8 cellular contexts compared by ENCODE assay signal in the genomic region with DNA sequence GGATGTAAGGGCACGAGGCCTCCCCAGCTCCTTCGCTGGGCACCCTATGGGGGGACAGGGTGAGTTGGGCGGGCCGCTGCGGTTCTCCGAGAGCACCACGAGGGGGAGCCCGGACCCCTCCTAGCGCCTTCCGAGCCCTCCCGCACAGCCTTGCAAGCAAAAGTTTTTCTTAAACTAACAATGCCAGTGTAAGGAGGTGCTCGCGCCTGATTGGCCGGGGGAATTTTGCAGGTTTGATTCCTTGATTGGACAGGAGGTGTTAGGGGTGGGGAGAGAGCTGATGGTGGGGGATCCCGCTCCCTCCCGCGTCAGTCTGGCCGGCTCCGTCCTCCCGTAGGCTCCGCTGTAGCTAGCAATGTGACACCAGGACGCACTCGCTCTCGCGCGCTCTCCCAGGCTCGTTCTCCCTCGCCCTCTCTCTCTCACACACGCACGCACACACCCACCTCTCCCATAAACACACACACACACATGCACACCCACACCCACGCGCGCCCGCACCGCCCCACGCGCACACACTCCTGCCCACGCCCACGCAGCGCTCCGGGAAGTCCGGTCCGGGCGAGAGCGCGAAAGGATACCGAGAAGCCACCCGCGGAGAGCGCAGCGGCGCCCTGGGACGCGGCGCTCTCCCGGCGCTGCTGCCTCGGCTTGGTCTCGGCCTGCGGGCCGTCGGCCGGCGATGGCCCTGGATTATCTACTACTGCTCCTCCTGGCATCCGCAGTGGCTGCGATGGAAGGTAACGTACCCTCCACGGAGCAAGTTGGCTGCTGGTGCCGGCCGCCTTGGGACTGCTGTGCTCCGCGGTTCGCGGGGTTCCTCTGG. TPM values are rescaled to one million over a fixed set of nuclear protein-coding genes. Genes with fewer than 3 reads are reported as not detected.
A peak's percentile ranks its signal among the peaks of the same experiment; 100 is the strongest.
DNase-seq lines count a peak whose midpoint lies in the region; ATAC-seq and TF ChIP-seq lines count a peak whose summit lies in the region.

A gene (plus strand): TSS at position 311 of the 826 bp plus-strand sequence.

- H3K36me3 ChIP-seq in iPS DF 6.9 (ENCODE audit: control insufficient read depth, insufficient read depth, low read length) (no peaks in the 10 kb centered on the region), sigmoid colon (no peaks in the 10 kb centered on the region)

- H3K27ac Mint-ChIP-seq in T-helper 1 cell treated with Interleukin-12 subunit alpha and Interleukin-12 subunit beta and Interleukin-4 antibody, amounts not matched to agents 30 μg/mL and 1 μg/mL, for 36 hours = peak within 1 kb of the TSS; percentile 79
- H3K27ac Mint-ChIP-seq in brain = peak within 1 kb of the TSS; percentile 92 to 99 (median 98)

- H3K27me3 Mint-ChIP-seq in T-helper 1 cell treated with Interleukin-12 subunit alpha and Interleukin-12 subunit beta and Interleukin-4 antibody, amounts not matched to agents 30 μg/mL and 1 μg/mL, for 36 hours (ENCODE audit: low read depth) = peaks cover 69% of the 10 kb centered on the region
- peaks cover 20% of the 10 kb centered on the region for H3K27me3 Mint-ChIP-seq in brain

- ATAC-seq in GM18505 (IDR thresholded peaks at IDR 0.05; ENCODE audit: unreplicated experiment) (peak; percentile 77), HG02885 (IDR thresholded peaks at IDR 0.05; ENCODE audit: poor library complexity, unreplicated experiment) (peak; percentile 81)

- H3K9me3 Mint-ChIP-seq in T-helper 1 cell treated with Interleukin-12 subunit alpha and Interleukin-12 subunit beta and Interleukin-4 antibody, amounts not matched to agents 30 μg/mL and 1 μg/mL, for 36 hours = no peaks in the 10 kb centered on the region
- H3K9me3 Mint-ChIP-seq in brain = no peaks in the 10 kb centered on the region

- H3K36me3 Mint-ChIP-seq in T-helper 1 cell treated with Interleukin-12 subunit alpha and Interleukin-12 subunit beta and Interleukin-4 antibody, amounts not matched to agents 30 μg/mL and 1 μg/mL, for 36 hours (ENCODE audit: low read depth) = no peaks in the 10 kb centered on the region
- H3K36me3 Mint-ChIP-seq in brain = no peaks in the 10 kb centered on the region

- H3K27me3 ChIP-seq in iPS DF 6.9 (ENCODE audit: control insufficient read depth, insufficient read depth, low read length) (peaks cover 21% of the 10 kb centered on the region), sigmoid colon (peaks cover 0 to 25% (median 5%) of the 10 kb centered on the region in 3 donors)

- intact Hi-C loops in sigmoid colon (cut with DNase I) = loop anchor here (2.0 to 5.0 kb wide), 4 partner anchors 137 to 1402 kb away; a partner anchor contains a TSS

- TF ChIP-seq POLR2A in GM18505 (IDR thresholded peaks at IDR 0.05; ENCODE audit: borderline replicate concordance, extremely low read depth, insufficient read depth, insufficient read length) (no peak), sigmoid colon (IDR thresholded peaks at IDR 0.05) (peak in 1 of 2 donors; percentile 56)

- DNase-seq in A172 (ENCODE audit: low spot score) (peak; percentile 85), NCI-H1436 (lab: John Stamatoyannopoulos, UW) (peak; percentile 98), iPS DF 6.9 (ENCODE audit: low read depth, low spot score) (peak; percentile 91), sigmoid colon (peak; percentile 94)

- H3K4me1 ChIP-seq in iPS DF 6.9 (ENCODE audit: control insufficient read depth, insufficient read depth, low read length) (no peaks in the 10 kb centered on the region; the same call in none of the 2 replicates), sigmoid colon (peaks cover 0 to 54% (median 36%) of the 10 kb centered on the region in 4 donors)

- no CpG with 5 or more reads among the region's 74 CpGs for WGBS in iPS DF 6.9 (ENCODE audit: insufficient coverage, insufficient read length)
- WGBS in sigmoid colon, 2 donors = 1% methylated on average over 74 of the region's 74 CpGs

- TF ChIP-seq EP300 in sigmoid colon (IDR thresholded peaks at IDR 0.05) = no peak

- H3K4me3 Mint-ChIP-seq in T-helper 1 cell treated with Interleukin-12 subunit alpha and Interleukin-12 subunit beta and Interleukin-4 antibody, amounts not matched to agents 30 μg/mL and 1 μg/mL, for 36 hours = peak within 1 kb of the TSS; percentile 98
- peak within 1 kb of the TSS; percentile 97 to 100 (median 99) for H3K4me3 Mint-ChIP-seq in brain

- H3K9me3 ChIP-seq in iPS DF 6.9 (ENCODE audit: control insufficient read depth, insufficient read depth, low read length) = no peaks in the 10 kb centered on the region
- no peaks in the 10 kb centered on the region for H3K9me3 ChIP-seq in sigmoid colon

- H3K4me3 ChIP-seq in iPS DF 6.9 (ENCODE audit: low read length) (peak within 1 kb of the TSS; percentile 59; the same call in 1 of the 2 replicates), sigmoid colon (peak within 1 kb of the TSS; percentile 54 to 82 (median 59))

- peak; percentile 98 for TF ChIP-seq CTCF in brain (conservative IDR thresholded peaks at IDR 0.05)
- TF ChIP-seq CTCF in sigmoid colon (IDR thresholded peaks at IDR 0.05) = peak; percentile 75 to 97 (median 83)

- H3K4me1 Mint-ChIP-seq in T-helper 1 cell treated with Interleukin-12 subunit alpha and Interleukin-12 subunit beta and Interleukin-4 antibody, amounts not matched to agents 30 μg/mL and 1 μg/mL, for 36 hours (ENCODE audit: low read depth) = peaks cover 23% of the 10 kb centered on the region
- peaks cover 39% of the 10 kb centered on the region for H3K4me1 Mint-ChIP-seq in brain

- H3K27ac ChIP-seq in iPS DF 6.9 (ENCODE audit: low read length) = no peak within 1 kb of the TSS
- peak within 1 kb of the TSS; percentile 58 to 81 (median 70) for H3K27ac ChIP-seq in sigmoid colon

RNA-seq across cellular contexts. Expression of the gene that starts here (rescaled TPM):
- total RNA-seq in A172 (2014; rRNA removed; shearing (Covaris generic)) = not detected in 2 replicates
- 3.4 TPM for polyA plus RNA-seq in brain (ENCODE audit: insufficient read depth, low read depth, low replicate concordance)
- total RNA-seq in sigmoid colon = 10 to 100 TPM in 2 of 4 donors, 1 to 10 TPM in 2; 2.5 to 17.3 (median 10.0) TPM
- under 1 TPM in 1 of 3 donors, not detected in 2; 0.29 TPM for polyA plus RNA-seq in sigmoid colon

Comparison
In these comparisons a context has a peak if more than half of its experiments do, and no peak if none do; other contexts are left out.
1. Peak in DNase-seq in A172; RNA of the gene not detected or under 1 TPM.